In the genomic region with DNA sequence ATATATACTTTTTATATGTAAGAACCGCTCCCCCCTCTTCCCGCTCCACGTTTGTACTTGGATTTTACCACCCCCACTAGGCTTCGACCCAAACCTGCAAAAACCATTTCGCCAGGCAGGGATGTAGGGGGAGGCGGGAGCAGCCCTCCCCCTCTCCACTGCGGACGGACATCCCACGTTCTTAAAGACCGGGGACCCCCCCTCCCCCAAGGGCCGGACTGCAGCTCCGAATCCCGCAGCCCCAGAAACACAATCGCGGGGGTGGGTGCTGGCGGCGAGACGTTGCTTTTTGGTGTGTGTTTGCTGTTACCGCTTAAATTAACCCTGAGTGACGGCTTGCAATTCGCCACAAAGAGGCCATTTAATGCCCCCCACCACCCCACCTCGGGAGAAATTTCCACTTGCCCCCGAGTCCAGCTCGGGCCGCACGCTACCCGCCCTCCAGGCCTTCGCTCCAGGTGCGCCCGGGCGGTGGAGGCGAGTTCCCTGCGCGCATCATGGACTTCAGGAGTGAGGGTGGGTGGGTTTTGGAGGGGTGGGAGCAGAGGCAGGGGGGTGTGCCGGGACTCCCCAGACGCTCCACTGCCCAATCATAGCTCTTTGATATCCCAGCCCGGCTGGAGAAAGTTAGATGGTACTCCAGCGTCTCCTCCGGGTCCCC, we compare ENCODE assay signal across 17 cellular contexts. TPM values are rescaled to one million over a fixed set of nuclear protein-coding genes. Genes with fewer than 3 reads are reported as not detected.
DNase-seq lines count a peak whose midpoint lies in the region; ATAC-seq and TF ChIP-seq lines count a peak whose summit lies in the region.
"Had no signal": no experiment of that assay in that cellular context is flagged by ENCODE, and none has a peak within 500 bp of the region (broad histone marks: within the 10 kb centered on the region; RNA-seq: fewer than 3 reads in every experiment).

No MANE protein-coding gene starts in this region.

- H3K27ac ChIP-seq in 22Rv1 = peak overlapping the region; percentile 99
- peak overlapping the region; percentile 99 for H3K27ac ChIP-seq in Panc1 (ENCODE audit: low read length)
- H3K27ac ChIP-seq in esophagus (ENCODE audit: low read depth in 2 of 2, low read length in 1 of 2) = peak overlapping the region; percentile 89 to 94
- peak overlapping the region; percentile 54 for H3K27ac ChIP-seq in rectal smooth muscle tissue (ENCODE audit: low read depth, low read length)

- no peak overlapping the region for H3K9ac ChIP-seq in rectal smooth muscle tissue (ENCODE audit: low read length)

- ATAC-seq in Panc1 (no peak), HG03108 (IDR thresholded peaks at IDR 0.05; ENCODE audit: unreplicated experiment) (no peak), HG02973 (IDR thresholded peaks at IDR 0.05; ENCODE audit: unreplicated experiment) (no peak), left lobe of liver (no peak)

- POLR2A ChIA-PET in Panc1 (lab: Charles Lee) = no interaction called here

- TF ChIP-seq CTCF in 22Rv1 (IDR thresholded peaks at IDR 0.05) (no peak), Panc1 (IDR thresholded peaks at IDR 0.05) (no peak)

- in situ Hi-C loops in Panc1 (cut with HindIII; ENCODE audit: low pct_unique_long_range_greater_than_20kb, low sequenced_read_pairs) = no loop called here

- 39 to 46% methylated on average over 38 to 39 of the region's 39 CpGs for WGBS in esophagus, 2 donors

- H3K4me1 ChIP-seq in Panc1 (ENCODE audit: control insufficient read depth, insufficient read depth, low read length) (peaks cover 77% of the 10 kb centered on the region), esophagus (ENCODE audit: control insufficient read depth in 2 of 2, insufficient read depth in 2 of 2, low read length in 1 of 2) (peaks cover 30 to 58% of the 10 kb centered on the region in 2 donors), rectal smooth muscle tissue (ENCODE audit: control insufficient read depth, insufficient read depth, low read length) (peaks cover 68% of the 10 kb centered on the region)

- H3K9me3 ChIP-seq in Panc1 (ENCODE audit: control insufficient read depth, insufficient read depth, low read depth, low read length) (no peaks in the 10 kb centered on the region), esophagus (ENCODE audit: control insufficient read depth in 2 of 2, insufficient read depth in 1 of 2, low read depth in 1 of 2, low read length in 1 of 2) (no peaks in the 10 kb centered on the region)

- no peak for DNase-seq in Panc1 (ENCODE audit: low read depth, low spot score)
- DNase-seq in stimulated activated CD4-positive, alpha-beta T cell treated with anti-CD3 and anti-CD28 coated beads, Interleukin-1b, Interleukin-23, amount 100 ng/mL, for 48 hours = no peak
- no peak for DNase-seq in left lobe of liver (ENCODE audit: low spot score)
- DNase-seq: activated B cell treated with CpG ODN at 0.5 μM for 24 hours; activated naive CD4-positive, alpha-beta T cell; effector CD8-positive, alpha-beta T cell; NCI-H2029 treated with DMSO at 0.1 percent for 48 hours; NCI-H526 treated with DMSO at 0.1 percent for 48 hours had no signal

- no peak overlapping the region for H3K4me3 ChIP-seq in Panc1 (ENCODE audit: low read depth in 2 of 2, low read length in 2 of 2)
- no peak overlapping the region for H3K4me3 ChIP-seq in esophagus (ENCODE audit: low read depth in 1 of 2, low read length in 2 of 2)
- H3K4me3 ChIP-seq in rectal smooth muscle tissue (ENCODE audit: low read length) = no peak overlapping the region
- H3K4me3 ChIP-seq: lung had no signal

- intact Hi-C loops in Panc1 (cut with micrococcal nuclease; ENCODE audit: unreplicated experiment) = no loop called here

- H3K27me3 ChIP-seq in Panc1 (ENCODE audit: control insufficient read depth, insufficient read depth, low read length) = no peaks in the 10 kb centered on the region
- no peaks in the 10 kb centered on the region for H3K27me3 ChIP-seq in esophagus (ENCODE audit: control insufficient read depth in 1 of 2, insufficient read depth in 2 of 2, low read length in 2 of 2)
- no peaks in the 10 kb centered on the region for H3K27me3 ChIP-seq in rectal smooth muscle tissue (ENCODE audit: control insufficient read depth, insufficient read depth, low read length)

- H3K36me3 ChIP-seq in Panc1 (ENCODE audit: control insufficient read depth, insufficient read depth, low read length) = no peaks in the 10 kb centered on the region
- no peaks in the 10 kb centered on the region for H3K36me3 ChIP-seq in esophagus (ENCODE audit: control insufficient read depth in 2 of 2, insufficient read depth in 2 of 2, low read length in 1 of 2)
- H3K36me3 ChIP-seq in rectal smooth muscle tissue (ENCODE audit: control insufficient read depth, insufficient read depth, low read length) = no peaks in the 10 kb centered on the region

- CTCF ChIA-PET in Panc1 (lab: Charles Lee) = no interaction called here

- no TSS peak for BruUV-seq in Panc1 (replicated peaks; lab: Mats Ljungman, UMichigan)

RNA-seq across cellular contexts. Expression of a gene that starts 15.8 kb away (rescaled TPM):
- total RNA-seq in Panc1 (2021; ENCODE audit: unreplicated experiment) = 144 TPM
- 107 TPM for polyA plus RNA-seq in Panc1 (2012; ENCODE audit: insufficient read length)
- polyA plus RNA-seq in esophagus = 10 to 100 TPM; 26.9 to 38.5 TPM
- total RNA-seq in left lobe of liver = 41.4 TPM

RNA-seq across cellular contexts. Expression of a gene that starts 41.7 kb away (rescaled TPM):
- total RNA-seq in Panc1 (2021; ENCODE audit: unreplicated experiment) = 0.54 TPM
- polyA plus RNA-seq in Panc1 (2012; ENCODE audit: insufficient read length) = 1.5 TPM
- polyA plus RNA-seq in esophagus = not detected
- not detected for total RNA-seq in left lobe of liver
- total RNA-seq: activated B cell treated with CpG ODN at 0.5 μM for 24 hours, bronchial epithelial cell, neural crest cell had no signal
- polyA plus RNA-seq: AG04450 had no signal

RNA-seq across cellular contexts. Expression of a gene that starts 54.1 kb away (rescaled TPM):
- total RNA-seq in Panc1 (2021; ENCODE audit: unreplicated experiment) = 36.7 TPM
- polyA plus RNA-seq in Panc1 (2012; ENCODE audit: insufficient read length) = 86.1 TPM
- 10 to 100 TPM; 53.7 to 57.0 TPM for polyA plus RNA-seq in esophagus
- total RNA-seq in left lobe of liver = 12.0 TPM
